Comparison of ENCODE assay signal across 1 cellular context in the genomic region with DNA sequence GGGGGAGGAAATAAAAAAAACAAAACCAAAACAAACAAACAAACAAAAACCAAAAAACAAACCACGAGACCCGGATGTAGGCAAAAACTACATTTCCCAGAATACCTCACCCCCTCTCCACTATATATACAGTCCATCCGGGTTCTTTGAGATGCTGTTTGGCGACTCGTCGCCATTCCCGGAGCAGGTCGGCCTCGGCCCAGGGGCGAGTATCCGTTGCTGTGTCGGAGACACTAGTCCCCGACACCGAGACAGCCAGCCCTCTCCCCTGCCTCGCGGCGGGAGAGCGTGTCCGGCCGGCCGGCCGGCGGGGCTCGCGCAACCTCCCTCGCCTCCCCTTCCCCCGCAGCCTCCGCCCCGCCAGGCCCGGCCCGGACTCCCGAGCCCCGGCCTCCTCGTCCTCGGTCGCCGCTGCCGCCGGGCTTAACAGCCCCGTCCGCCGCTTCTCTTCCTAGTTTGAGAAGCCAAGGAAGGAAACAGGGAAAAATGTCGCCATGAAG.
TF ChIP-seq lines count a peak whose summit lies in the region.

A gene (plus strand): TSS at position 154 of the 500 bp plus-strand sequence. CDS start 456 bp downstream, outside the sequence.

TF ChIP-seq in HepG2, 621 proteins besides CTCF, POLR2A, EP300 and RAD21 (continued from another document and continues in another):
- TF ChIP-seq, protein P1, sequence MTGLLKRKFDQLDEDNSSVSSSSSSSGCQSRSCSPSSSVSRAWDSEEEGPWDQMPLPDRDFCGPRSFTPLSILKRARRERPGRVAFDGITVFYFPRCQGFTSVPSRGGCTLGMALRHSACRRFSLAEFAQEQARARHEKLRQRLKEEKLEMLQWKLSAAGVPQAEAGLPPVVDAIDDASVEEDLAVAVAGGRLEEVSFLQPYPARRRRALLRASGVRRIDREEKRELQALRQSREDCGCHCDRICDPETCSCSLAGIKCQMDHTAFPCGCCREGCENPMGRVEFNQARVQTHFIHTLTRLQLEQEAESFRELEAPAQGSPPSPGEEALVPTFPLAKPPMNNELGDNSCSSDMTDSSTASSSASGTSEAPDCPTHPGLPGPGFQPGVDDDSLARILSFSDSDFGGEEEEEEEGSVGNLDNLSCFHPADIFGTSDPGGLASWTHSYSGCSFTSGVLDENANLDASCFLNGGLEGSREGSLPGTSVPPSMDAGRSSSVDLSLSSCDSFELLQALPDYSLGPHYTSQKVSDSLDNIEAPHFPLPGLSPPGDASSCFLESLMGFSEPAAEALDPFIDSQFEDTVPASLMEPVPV (CRISPR knock-in tag; IDR thresholded peaks at IDR 0.05): no peak
- TF ChIP-seq ZNF749 (CRISPR knock-in tag; IDR thresholded peaks at IDR 0.05; ENCODE audit: borderline replicate concordance) (no peak), SIN3A (IDR thresholded peaks at IDR 0.05; ENCODE audit: borderline replicate concordance, low read depth, low read length) (peak; percentile 66; the same call in 1 of the 2 replicates), KDM1A (CRISPR knock-in tag; IDR thresholded peaks at IDR 0.05) (no peak), ZNF766 (CRISPR knock-in tag; IDR thresholded peaks at IDR 0.05; ENCODE audit: borderline replicate concordance) (no peak), ESRRA (CRISPR knock-in tag; IDR thresholded peaks at IDR 0.05; ENCODE audit: low read depth) (no peak), MED13 (CRISPR knock-in tag; IDR thresholded peaks at IDR 0.05) (no peak), HIVEP1 (CRISPR knock-in tag; IDR thresholded peaks at IDR 0.05) (no peak), ZNF678 (CRISPR knock-in tag; IDR thresholded peaks at IDR 0.05) (0 out of 2 replicates have a peak, but pooled peaks have one; percentile 66), ZFP90 (CRISPR knock-in tag; IDR thresholded peaks at IDR 0.05; ENCODE audit: borderline replicate concordance) (0 out of 2 replicates have a peak, but pooled peaks have one; percentile 11), JUN (CRISPR knock-in tag; IDR thresholded peaks at IDR 0.05) (no peak), FOXC1 (CRISPR knock-in tag; IDR thresholded peaks at IDR 0.05; ENCODE audit: borderline replicate concordance) (no peak), ZNF263 (CRISPR knock-in tag; IDR thresholded peaks at IDR 0.05) (no peak), ZMYM3 (CRISPR knock-in tag; IDR thresholded peaks at IDR 0.05) (no peak), ZSCAN21 (CRISPR knock-in tag; IDR thresholded peaks at IDR 0.05; ENCODE audit: borderline replicate concordance) (no peak), ZNF557 (CRISPR knock-in tag; IDR thresholded peaks at IDR 0.05) (no peak), GLI4 (CRISPR knock-in tag; IDR thresholded peaks at IDR 0.05; ENCODE audit: borderline replicate concordance) (no peak), ZNF138 (CRISPR knock-in tag; IDR thresholded peaks at IDR 0.05; ENCODE audit: low read depth) (no peak; the same call in 1 of the 2 replicates), CREB1 (IDR thresholded peaks at IDR 0.05) (no peak), CREB1 (CRISPR knock-in tag; IDR thresholded peaks at IDR 0.05) (0 out of 2 replicates have a peak, but pooled peaks have one; percentile 10), SMAD9 (CRISPR knock-in tag; IDR thresholded peaks at IDR 0.05) (no peak), MXD4 (CRISPR knock-in tag; IDR thresholded peaks at IDR 0.05) (peak; percentile 19; the same call in 1 of the 2 replicates), PLRG1 (conservative IDR thresholded peaks at IDR 0.05) (no peak), ZNF431 (CRISPR knock-in tag; IDR thresholded peaks at IDR 0.05; ENCODE audit: borderline replicate concordance, low read depth) (no peak), TGIF2 (CRISPR knock-in tag; IDR thresholded peaks at IDR 0.05) (no peak), SYNCRIP (IDR thresholded peaks at IDR 0.05; ENCODE audit: insufficient read depth, low read depth, low read length) (no peak), GATAD1 (CRISPR knock-in tag; IDR thresholded peaks at IDR 0.05) (peak; percentile 26; the same call in 1 of the 2 replicates), ZNF660 (CRISPR knock-in tag; IDR thresholded peaks at IDR 0.05; ENCODE audit: borderline replicate concordance, low read depth) (no peak), BHLHE40 (IDR thresholded peaks at IDR 0.05; ENCODE audit: low read length) (no peak), ZNF75D (CRISPR knock-in tag; IDR thresholded peaks at IDR 0.05; ENCODE audit: borderline replicate concordance) (no peak), TBX2 (CRISPR knock-in tag; IDR thresholded peaks at IDR 0.05; ENCODE audit: borderline replicate concordance) (no peak), SP5 (CRISPR knock-in tag; IDR thresholded peaks at IDR 0.05; ENCODE audit: borderline replicate concordance, low read depth) (no peak), JDP2 (CRISPR knock-in tag; IDR thresholded peaks at IDR 0.05; ENCODE audit: borderline replicate concordance) (no peak), PPARG (CRISPR knock-in tag; conservative IDR thresholded peaks at IDR 0.05) (no peak), ZNF883 (CRISPR knock-in tag; IDR thresholded peaks at IDR 0.05; ENCODE audit: not compliant biosample characterization) (no peak), ZNF10 (CRISPR knock-in tag; IDR thresholded peaks at IDR 0.05; ENCODE audit: borderline replicate concordance, low read depth) (no peak), BRCA1 (CRISPR knock-in tag; IDR thresholded peaks at IDR 0.05) (0 out of 2 replicates have a peak, but pooled peaks have one; percentile 15), ATF7-NPFF (CRISPR knock-in tag; IDR thresholded peaks at IDR 0.05; ENCODE audit: low read depth) (no peak), GATA4 (IDR thresholded peaks at IDR 0.05; ENCODE audit: borderline replicate concordance, low read depth) (peak; percentile 48; the same call in 1 of the 2 replicates), CHCHD3 (CRISPR knock-in tag; IDR thresholded peaks at IDR 0.05) (no peak)
- TF ChIP-seq, protein P2, sequence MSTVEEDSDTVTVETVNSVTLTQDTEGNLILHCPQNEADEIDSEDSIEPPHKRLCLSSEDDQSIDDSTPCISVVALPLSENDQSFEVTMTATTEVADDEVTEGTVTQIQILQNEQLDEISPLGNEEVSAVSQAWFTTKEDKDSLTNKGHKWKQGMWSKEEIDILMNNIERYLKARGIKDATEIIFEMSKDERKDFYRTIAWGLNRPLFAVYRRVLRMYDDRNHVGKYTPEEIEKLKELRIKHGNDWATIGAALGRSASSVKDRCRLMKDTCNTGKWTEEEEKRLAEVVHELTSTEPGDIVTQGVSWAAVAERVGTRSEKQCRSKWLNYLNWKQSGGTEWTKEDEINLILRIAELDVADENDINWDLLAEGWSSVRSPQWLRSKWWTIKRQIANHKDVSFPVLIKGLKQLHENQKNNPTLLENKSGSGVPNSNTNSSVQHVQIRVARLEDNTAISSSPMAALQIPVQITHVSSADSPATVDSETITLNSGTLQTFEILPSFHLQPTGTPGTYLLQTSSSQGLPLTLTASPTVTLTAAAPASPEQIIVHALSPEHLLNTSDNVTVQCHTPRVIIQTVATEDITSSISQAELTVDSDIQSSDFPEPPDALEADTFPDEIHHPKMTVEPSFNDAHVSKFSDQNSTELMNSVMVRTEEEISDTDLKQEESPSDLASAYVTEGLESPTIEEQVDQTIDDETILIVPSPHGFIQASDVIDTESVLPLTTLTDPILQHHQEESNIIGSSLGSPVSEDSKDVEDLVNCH (CRISPR knock-in tag; IDR thresholded peaks at IDR 0.05): peak; percentile 99; the same call in 1 of the 2 replicates
- TF ChIP-seq, protein P3, sequence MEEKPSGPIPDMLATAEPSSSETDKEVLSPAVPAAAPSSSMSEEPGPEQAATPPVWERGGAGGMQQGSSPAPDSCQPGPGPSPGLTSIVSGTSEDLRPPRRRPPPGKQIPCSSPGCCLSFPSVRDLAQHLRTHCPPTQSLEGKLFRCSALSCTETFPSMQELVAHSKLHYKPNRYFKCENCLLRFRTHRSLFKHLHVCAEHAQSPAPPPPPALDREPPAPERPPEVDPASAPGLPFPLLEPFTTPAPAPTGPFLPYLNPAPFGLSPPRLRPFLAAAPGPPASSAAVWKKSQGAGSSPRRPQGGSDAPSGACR (CRISPR knock-in tag; IDR thresholded peaks at IDR 0.05): 0 out of 2 replicates have a peak, but pooled peaks have one; percentile 56
- TF ChIP-seq, protein P4, sequence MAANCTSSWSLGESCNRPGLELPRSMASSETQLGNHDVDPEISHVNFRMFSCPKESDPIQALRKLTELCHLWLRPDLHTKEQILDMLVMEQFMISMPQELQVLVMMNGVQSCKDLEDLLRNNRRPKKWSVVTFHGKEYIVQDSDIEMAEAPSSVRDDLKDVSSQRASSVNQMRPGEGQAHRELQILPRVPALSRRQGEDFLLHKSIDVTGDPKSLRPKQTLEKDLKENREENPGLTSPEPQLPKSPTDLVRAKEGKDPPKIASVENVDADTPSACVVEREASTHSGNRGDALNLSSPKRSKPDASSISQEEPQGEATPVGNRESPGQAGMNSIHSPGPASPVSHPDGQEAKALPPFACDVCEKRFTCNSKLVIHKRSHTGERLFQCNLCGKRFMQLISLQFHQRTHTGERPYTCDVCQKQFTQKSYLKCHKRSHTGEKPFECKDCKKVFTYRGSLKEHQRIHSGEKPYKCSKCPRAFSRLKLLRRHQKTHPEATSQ (CRISPR knock-in tag; IDR thresholded peaks at IDR 0.05; ENCODE audit: borderline replicate concordance): no peak
- TF ChIP-seq, protein P5, sequence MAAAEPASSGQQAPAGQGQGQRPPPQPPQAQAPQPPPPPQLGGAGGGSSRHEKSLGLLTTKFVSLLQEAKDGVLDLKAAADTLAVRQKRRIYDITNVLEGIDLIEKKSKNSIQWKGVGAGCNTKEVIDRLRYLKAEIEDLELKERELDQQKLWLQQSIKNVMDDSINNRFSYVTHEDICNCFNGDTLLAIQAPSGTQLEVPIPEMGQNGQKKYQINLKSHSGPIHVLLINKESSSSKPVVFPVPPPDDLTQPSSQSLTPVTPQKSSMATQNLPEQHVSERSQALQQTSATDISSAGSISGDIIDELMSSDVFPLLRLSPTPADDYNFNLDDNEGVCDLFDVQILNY (CRISPR knock-in tag; conservative IDR thresholded peaks at IDR 0.05): no peak
- TF ChIP-seq, protein P6, sequence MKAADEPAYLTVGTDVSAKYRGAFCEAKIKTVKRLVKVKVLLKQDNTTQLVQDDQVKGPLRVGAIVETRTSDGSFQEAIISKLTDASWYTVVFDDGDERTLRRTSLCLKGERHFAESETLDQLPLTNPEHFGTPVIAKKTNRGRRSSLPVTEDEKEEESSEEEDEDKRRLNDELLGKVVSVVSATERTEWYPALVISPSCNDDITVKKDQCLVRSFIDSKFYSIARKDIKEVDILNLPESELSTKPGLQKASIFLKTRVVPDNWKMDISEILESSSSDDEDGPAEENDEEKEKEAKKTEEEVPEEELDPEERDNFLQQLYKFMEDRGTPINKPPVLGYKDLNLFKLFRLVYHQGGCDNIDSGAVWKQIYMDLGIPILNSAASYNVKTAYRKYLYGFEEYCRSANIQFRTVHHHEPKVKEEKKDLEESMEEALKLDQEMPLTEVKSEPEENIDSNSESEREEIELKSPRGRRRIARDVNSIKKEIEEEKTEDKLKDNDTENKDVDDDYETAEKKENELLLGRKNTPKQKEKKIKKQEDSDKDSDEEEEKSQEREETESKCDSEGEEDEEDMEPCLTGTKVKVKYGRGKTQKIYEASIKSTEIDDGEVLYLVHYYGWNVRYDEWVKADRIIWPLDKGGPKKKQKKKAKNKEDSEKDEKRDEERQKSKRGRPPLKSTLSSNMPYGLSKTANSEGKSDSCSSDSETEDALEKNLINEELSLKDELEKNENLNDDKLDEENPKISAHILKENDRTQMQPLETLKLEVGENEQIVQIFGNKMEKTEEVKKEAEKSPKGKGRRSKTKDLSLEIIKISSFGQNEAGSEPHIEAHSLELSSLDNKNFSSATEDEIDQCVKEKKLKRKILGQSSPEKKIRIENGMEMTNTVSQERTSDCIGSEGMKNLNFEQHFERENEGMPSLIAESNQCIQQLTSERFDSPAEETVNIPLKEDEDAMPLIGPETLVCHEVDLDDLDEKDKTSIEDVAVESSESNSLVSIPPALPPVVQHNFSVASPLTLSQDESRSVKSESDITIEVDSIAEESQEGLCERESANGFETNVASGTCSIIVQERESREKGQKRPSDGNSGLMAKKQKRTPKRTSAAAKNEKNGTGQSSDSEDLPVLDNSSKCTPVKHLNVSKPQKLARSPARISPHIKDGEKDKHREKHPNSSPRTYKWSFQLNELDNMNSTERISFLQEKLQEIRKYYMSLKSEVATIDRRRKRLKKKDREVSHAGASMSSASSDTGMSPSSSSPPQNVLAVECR (CRISPR knock-in tag; IDR thresholded peaks at IDR 0.05; ENCODE audit: borderline replicate concordance): peak; percentile 84
- TF ChIP-seq, protein P7, sequence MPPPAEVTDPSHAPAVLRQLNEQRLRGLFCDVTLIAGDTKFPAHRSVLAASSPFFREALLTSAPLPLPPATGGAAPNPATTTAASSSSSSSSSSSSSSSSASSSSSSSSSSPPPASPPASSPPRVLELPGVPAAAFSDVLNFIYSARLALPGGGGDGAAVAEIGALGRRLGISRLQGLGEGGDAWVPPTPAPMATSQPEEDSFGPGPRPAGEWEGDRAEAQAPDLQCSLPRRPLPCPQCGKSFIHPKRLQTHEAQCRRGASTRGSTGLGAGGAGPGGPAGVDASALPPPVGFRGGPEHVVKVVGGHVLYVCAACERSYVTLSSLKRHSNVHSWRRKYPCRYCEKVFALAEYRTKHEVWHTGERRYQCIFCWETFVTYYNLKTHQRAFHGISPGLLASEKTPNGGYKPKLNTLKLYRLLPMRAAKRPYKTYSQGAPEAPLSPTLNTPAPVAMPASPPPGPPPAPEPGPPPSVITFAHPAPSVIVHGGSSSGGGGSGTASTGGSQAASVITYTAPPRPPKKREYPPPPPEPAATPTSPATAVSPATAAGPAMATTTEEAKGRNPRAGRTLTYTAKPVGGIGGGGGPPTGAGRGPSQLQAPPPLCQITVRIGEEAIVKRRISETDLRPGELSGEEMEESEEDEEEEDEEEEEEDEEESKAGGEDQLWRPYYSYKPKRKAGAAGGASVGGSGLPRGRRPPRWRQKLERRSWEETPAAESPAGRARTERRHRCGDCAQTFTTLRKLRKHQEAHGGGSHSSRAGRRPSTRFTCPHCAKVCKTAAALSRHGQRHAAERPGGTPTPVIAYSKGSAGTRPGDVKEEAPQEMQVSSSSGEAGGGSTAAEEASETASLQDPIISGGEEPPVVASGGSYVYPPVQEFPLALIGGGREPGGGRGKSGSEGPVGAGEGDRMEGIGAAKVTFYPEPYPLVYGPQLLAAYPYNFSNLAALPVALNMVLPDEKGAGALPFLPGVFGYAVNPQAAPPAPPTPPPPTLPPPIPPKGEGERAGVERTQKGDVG (CRISPR knock-in tag; IDR thresholded peaks at IDR 0.05; ENCODE audit: borderline replicate concordance): no peak
- TF ChIP-seq, protein P8, sequence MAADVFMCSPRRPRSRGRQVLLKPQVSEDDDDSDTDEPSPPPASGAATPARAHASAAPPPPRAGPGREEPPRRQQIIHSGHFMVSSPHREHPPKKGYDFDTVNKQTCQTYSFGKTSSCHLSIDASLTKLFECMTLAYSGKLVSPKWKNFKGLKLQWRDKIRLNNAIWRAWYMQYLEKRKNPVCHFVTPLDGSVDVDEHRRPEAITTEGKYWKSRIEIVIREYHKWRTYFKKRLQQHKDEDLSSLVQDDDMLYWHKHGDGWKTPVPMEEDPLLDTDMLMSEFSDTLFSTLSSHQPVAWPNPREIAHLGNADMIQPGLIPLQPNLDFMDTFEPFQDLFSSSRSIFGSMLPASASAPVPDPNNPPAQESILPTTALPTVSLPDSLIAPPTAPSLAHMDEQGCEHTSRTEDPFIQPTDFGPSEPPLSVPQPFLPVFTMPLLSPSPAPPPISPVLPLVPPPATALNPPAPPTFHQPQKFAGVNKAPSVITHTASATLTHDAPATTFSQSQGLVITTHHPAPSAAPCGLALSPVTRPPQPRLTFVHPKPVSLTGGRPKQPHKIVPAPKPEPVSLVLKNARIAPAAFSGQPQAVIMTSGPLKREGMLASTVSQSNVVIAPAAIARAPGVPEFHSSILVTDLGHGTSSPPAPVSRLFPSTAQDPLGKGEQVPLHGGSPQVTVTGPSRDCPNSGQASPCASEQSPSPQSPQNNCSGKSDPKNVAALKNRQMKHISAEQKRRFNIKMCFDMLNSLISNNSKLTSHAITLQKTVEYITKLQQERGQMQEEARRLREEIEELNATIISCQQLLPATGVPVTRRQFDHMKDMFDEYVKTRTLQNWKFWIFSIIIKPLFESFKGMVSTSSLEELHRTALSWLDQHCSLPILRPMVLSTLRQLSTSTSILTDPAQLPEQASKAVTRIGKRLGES (CRISPR knock-in tag; IDR thresholded peaks at IDR 0.05; ENCODE audit: borderline replicate concordance): no peak
